In genomic region chr22:48250286-48250895, GRCh38 we compare ENCODE assay signal across 13 cellular contexts.
A peak's percentile ranks its signal among the peaks of the same experiment; 100 is the strongest.
DNase-seq lines count a peak whose midpoint lies in the region; ATAC-seq and TF ChIP-seq lines count a peak whose summit lies in the region.
"Had no signal": no experiment of that assay in that cellular context is flagged by ENCODE, and none has a peak within 500 bp of the region (broad histone marks: within the 10 kb centered on the region; RNA-seq: fewer than 3 reads in every experiment).

No MANE protein-coding gene starts in this region.

- no TSS peak for BruUV-seq in A673 (replicated peaks; lab: Mats Ljungman, UMichigan)

- peaks cover 11% of the 10 kb centered on the region for H3K4me1 ChIP-seq in A673 (ENCODE audit: insufficient read depth, low read length, poor library complexity, severe bottlenecking)
- H3K4me1 ChIP-seq in NT2/D1 (ENCODE audit: insufficient read depth, insufficient read length): peaks cover 7% of the 10 kb centered on the region
- H3K4me1 ChIP-seq in spleen: peaks cover 0 to 2% (median 0%) of the 10 kb centered on the region in 6 donors
- H3K4me1 ChIP-seq: BE2C had no signal

- DNase-seq in A673 (ENCODE audit: low spot score) (no peak), NT2/D1 (ENCODE audit: low read depth, low spot score) (no peak), mesenteric fat pad (ENCODE audit: low spot score) (peak; percentile 80), spleen (peak; percentile 62), NCI-H2196 (lab: John Stamatoyannopoulos, UW; ENCODE audit: unreplicated experiment) (no peak), DMS 273 treated with DMSO at 0.1 percent for 48 hours (lab: John Stamatoyannopoulos, UW) (no peak)
- DNase-seq: BE2C; CD8-positive, alpha-beta memory T cell; DMS79 had no signal

- CTCF ChIA-PET in A673 (lab: Charles Lee): no interaction called here

- H3K9ac ChIP-seq in NT2/D1 (ENCODE audit: insufficient read length, low read depth): peak overlapping the region; percentile 10

- TF ChIP-seq CTCF in A673 (conservative IDR thresholded peaks at IDR 0.05; ENCODE audit: low read depth, low read length) (no peak), spleen (IDR thresholded peaks at IDR 0.05 in 8 of 11, conservative IDR thresholded peaks at IDR 0.05 in 3 of 11) (no peak)

- TF ChIP-seq POLR2A in spleen (IDR thresholded peaks at IDR 0.05): no peak

- H3K27me3 ChIP-seq in A673 (replicated peaks; ENCODE audit: insufficient read depth, low read depth, low read length, poor library complexity) (peaks cover 41% of the 10 kb centered on the region), NT2/D1 (ENCODE audit: insufficient read depth, insufficient read length) (peaks cover 17% of the 10 kb centered on the region), spleen (replicated peaks in 1 of 7) (peaks cover 0 to 74% (median 12%) of the 10 kb centered on the region in 7 donors)
- H3K27me3 ChIP-seq: BE2C had no signal

- intact Hi-C loops in A673 (cut with micrococcal nuclease; ENCODE audit: unreplicated experiment) (no loop called here), spleen (cut with DNase I; ENCODE audit: low total_unique reads) (no loop called here)

- 74 to 82% (median 78%) methylated on average over 16 of the region's 16 CpGs for WGBS in spleen, 5 donors

- H3K36me3 ChIP-seq in A673 (ENCODE audit: insufficient read depth, low read length, poor library complexity, severe bottlenecking) (no peaks in the 10 kb centered on the region), NT2/D1 (ENCODE audit: insufficient read depth, insufficient read length, low read length) (no peaks in the 10 kb centered on the region), spleen (no peaks in the 10 kb centered on the region)
- H3K36me3 ChIP-seq: BE2C had no signal

- H3K9me3 ChIP-seq in A673 (ENCODE audit: low read depth, low read length, poor library complexity, severe bottlenecking) (no peaks in the 10 kb centered on the region), NT2/D1 (ENCODE audit: insufficient read depth, low read length) (no peaks in the 10 kb centered on the region), spleen (no peaks in the 10 kb centered on the region)
- H3K9me3 ChIP-seq: BE2C had no signal

- H3K27ac ChIP-seq in A673 (ENCODE audit: low read depth, low read length, poor library complexity, severe bottlenecking) (peak overlapping the region; percentile 54), spleen (no peak overlapping the region)
- H3K27ac ChIP-seq: C4-2B had no signal

- ATAC-seq in HG02870 (IDR thresholded peaks at IDR 0.05; ENCODE audit: unreplicated experiment): no peak
- ATAC-seq: GM12878, HCT116 had no signal

- H3K4me3 ChIP-seq in A673 (ENCODE audit: low read depth, low read length, poor library complexity, severe bottlenecking) (no peak overlapping the region), NT2/D1 (ENCODE audit: insufficient read length, low read depth) (no peak overlapping the region), spleen (no peak overlapping the region)
- H3K4me3 ChIP-seq: GM12878 had no signal

- POLR2A ChIA-PET in A673 (lab: Charles Lee; ENCODE audit: low non-redundant PET): no interaction called here

Comparison
In these comparisons a context has a peak if more than half of its experiments do, and no peak if none do; other contexts are left out.
1. DNase-seq: peak in mesenteric fat pad (single experiment) and spleen (single experiment); none in A673 (single experiment), NT2/D1 (single experiment), NCI-H2196 (single experiment) and DMS 273 treated with DMSO at 0.1 percent for 48 hours (single experiment).